17 cellular contexts compared by ENCODE assay signal in genomic region chr1:64550505-64550904, GRCh38.
DNase-seq lines count a peak whose midpoint lies in the region; ATAC-seq, FAIRE-seq and TF ChIP-seq lines count a peak whose summit lies in the region.
"Had no signal": no experiment of that assay in that cellular context is flagged by ENCODE, and none has a peak within 500 bp of the region (broad histone marks: within the 10 kb centered on the region; RNA-seq: fewer than 3 reads in every experiment).

No MANE protein-coding gene starts in this region.

- intact Hi-C loops in lower lobe of right lung (cut with DNase I) (no loop called here), pancreas (cut with DNase I) (no loop called here)

- H3K27ac ChIP-seq in lower lobe of right lung = no peak overlapping the region
- no peak overlapping the region for H3K27ac ChIP-seq in pancreas
- H3K27ac ChIP-seq: colonic mucosa, SJSA1, tibial artery had no signal

- DNase-seq in activated CD4-positive, alpha-beta T cell treated with anti-CD3 and anti-CD28 coated beads for 4 hours = peak; percentile 5 to 33
- no peak for DNase-seq in activated CD4-positive, alpha-beta T cell treated with anti-CD3 and anti-CD28 coated beads, Interleukin-2, amount 50 U/mL, for 1 hour
- peak; percentile 70 for DNase-seq in DMS53 treated with DMSO at 0.1 percent for 48 hours (lab: John Stamatoyannopoulos, UW; ENCODE audit: unreplicated experiment)
- peak; percentile 51 for DNase-seq in NCI-H2196 treated with DMSO at 0.1 percent for 48 hours (lab: John Stamatoyannopoulos, UW; ENCODE audit: unreplicated experiment)
- no peak for DNase-seq in lower lobe of right lung
- no peak for DNase-seq in pancreas
- DNase-seq: anterior cingulate cortex; Calu3; colonic mucosa; natural killer cell; NCI-H226; stimulated activated CD4-positive, alpha-beta T cell treated with anti-CD3 and anti-CD28 coated beads, Interleukin-1b, Interleukin-23, amount 100 ng/mL, for 48 hours; tibial artery had no signal

- H3K36me3 ChIP-seq in lower lobe of right lung = no peaks in the 10 kb centered on the region
- H3K36me3 ChIP-seq in pancreas = no peaks in the 10 kb centered on the region
- H3K36me3 ChIP-seq: colonic mucosa, SJSA1, tibial artery had no signal

- FAIRE-seq in pancreas (lab: Jason Lieb, UNC) = no peak

- H3K4me3 ChIP-seq in lower lobe of right lung (no peak overlapping the region), pancreas (no peak overlapping the region)
- H3K4me3 ChIP-seq: colonic mucosa, lung, SJSA1, tibial artery had no signal

- no peak for TF ChIP-seq CTCF in lower lobe of right lung (IDR thresholded peaks at IDR 0.05)
- no peak for TF ChIP-seq CTCF in pancreas (IDR thresholded peaks at IDR 0.05)

- H3K27me3 ChIP-seq in lower lobe of right lung (ENCODE audit: low read depth) (no peaks in the 10 kb centered on the region), pancreas (no peaks in the 10 kb centered on the region)
- H3K27me3 ChIP-seq: colonic mucosa, SJSA1, tibial artery had no signal

- ATAC-seq in lower lobe of right lung (peak; percentile 74 to 87), pancreas (no peak), GM18909 (IDR thresholded peaks at IDR 0.05; ENCODE audit: poor library complexity, unreplicated experiment) (no peak), HG03460 (IDR thresholded peaks at IDR 0.05; ENCODE audit: unreplicated experiment) (no peak)
- ATAC-seq: natural killer cell had no signal

- 92 to 96% methylated on average over 5 of the region's 5 CpGs for WGBS in pancreas, 2 donors

- H3K4me1 ChIP-seq in lower lobe of right lung = peaks cover 17% of the 10 kb centered on the region
- peaks cover 0 to 4% (median 0%) of the 10 kb centered on the region in 3 donors for H3K4me1 ChIP-seq in pancreas
- H3K4me1 ChIP-seq: colonic mucosa, SJSA1 had no signal

- H3K9me3 ChIP-seq in lower lobe of right lung (no peaks in the 10 kb centered on the region), pancreas (no peaks in the 10 kb centered on the region)
- H3K9me3 ChIP-seq: colonic mucosa, SJSA1, tibial artery had no signal

Comparison
In these comparisons a context has a peak if more than half of its experiments do, and no peak if none do; other contexts are left out.
1. DNase-seq: peak in activated CD4-positive, alpha-beta T cell treated with anti-CD3 and anti-CD28 coated beads for 4 hours (2 of 2), DMS53 treated with DMSO at 0.1 percent for 48 hours (single experiment) and NCI-H2196 treated with DMSO at 0.1 percent for 48 hours (single experiment); none in activated CD4-positive, alpha-beta T cell treated with anti-CD3 and anti-CD28 coated beads, Interleukin-2, amount 50 U/mL, for 1 hour (single experiment), lower lobe of right lung (single experiment) and pancreas (0 of 6).
2. ATAC-seq: peak in lower lobe of right lung (2 of 2); none in pancreas (0 of 4), GM18909 (single experiment) and HG03460 (single experiment).